Comparison of ENCODE assay signal across 1 cellular context in genomic region chr19:7069042-7069903, GRCh38.
TF ChIP-seq lines count a peak whose summit lies in the region.

TSS of gene ZNF557 (plus strand) at chr19:7069703. CDS start at chr19:7075075, 5,372 bp downstream.

TF ChIP-seq in HepG2, 621 proteins besides CTCF, POLR2A, EP300 and RAD21 (continued from another document and continues in another):
- TF ChIP-seq, protein P1, sequence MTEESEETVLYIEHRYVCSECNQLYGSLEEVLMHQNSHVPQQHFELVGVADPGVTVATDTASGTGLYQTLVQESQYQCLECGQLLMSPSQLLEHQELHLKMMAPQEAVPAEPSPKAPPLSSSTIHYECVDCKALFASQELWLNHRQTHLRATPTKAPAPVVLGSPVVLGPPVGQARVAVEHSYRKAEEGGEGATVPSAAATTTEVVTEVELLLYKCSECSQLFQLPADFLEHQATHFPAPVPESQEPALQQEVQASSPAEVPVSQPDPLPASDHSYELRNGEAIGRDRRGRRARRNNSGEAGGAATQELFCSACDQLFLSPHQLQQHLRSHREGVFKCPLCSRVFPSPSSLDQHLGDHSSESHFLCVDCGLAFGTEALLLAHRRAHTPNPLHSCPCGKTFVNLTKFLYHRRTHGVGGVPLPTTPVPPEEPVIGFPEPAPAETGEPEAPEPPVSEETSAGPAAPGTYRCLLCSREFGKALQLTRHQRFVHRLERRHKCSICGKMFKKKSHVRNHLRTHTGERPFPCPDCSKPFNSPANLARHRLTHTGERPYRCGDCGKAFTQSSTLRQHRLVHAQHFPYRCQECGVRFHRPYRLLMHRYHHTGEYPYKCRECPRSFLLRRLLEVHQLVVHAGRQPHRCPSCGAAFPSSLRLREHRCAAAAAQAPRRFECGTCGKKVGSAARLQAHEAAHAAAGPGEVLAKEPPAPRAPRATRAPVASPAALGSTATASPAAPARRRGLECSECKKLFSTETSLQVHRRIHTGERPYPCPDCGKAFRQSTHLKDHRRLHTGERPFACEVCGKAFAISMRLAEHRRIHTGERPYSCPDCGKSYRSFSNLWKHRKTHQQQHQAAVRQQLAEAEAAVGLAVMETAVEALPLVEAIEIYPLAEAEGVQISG (CRISPR knock-in tag; IDR thresholded peaks at IDR 0.05), result peak; percentile 88
- TF ChIP-seq, protein P2, sequence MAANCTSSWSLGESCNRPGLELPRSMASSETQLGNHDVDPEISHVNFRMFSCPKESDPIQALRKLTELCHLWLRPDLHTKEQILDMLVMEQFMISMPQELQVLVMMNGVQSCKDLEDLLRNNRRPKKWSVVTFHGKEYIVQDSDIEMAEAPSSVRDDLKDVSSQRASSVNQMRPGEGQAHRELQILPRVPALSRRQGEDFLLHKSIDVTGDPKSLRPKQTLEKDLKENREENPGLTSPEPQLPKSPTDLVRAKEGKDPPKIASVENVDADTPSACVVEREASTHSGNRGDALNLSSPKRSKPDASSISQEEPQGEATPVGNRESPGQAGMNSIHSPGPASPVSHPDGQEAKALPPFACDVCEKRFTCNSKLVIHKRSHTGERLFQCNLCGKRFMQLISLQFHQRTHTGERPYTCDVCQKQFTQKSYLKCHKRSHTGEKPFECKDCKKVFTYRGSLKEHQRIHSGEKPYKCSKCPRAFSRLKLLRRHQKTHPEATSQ (CRISPR knock-in tag; IDR thresholded peaks at IDR 0.05; ENCODE audit: borderline replicate concordance), result 0 out of 2 replicates have a peak, but pooled peaks have one; percentile 28
- TF ChIP-seq, protein P3, sequence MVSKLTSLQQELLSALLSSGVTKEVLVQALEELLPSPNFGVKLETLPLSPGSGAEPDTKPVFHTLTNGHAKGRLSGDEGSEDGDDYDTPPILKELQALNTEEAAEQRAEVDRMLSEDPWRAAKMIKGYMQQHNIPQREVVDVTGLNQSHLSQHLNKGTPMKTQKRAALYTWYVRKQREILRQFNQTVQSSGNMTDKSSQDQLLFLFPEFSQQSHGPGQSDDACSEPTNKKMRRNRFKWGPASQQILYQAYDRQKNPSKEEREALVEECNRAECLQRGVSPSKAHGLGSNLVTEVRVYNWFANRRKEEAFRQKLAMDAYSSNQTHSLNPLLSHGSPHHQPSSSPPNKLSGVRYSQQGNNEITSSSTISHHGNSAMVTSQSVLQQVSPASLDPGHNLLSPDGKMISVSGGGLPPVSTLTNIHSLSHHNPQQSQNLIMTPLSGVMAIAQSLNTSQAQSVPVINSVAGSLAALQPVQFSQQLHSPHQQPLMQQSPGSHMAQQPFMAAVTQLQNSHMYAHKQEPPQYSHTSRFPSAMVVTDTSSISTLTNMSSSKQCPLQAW (CRISPR knock-in tag; IDR thresholded peaks at IDR 0.05), result peak; percentile 83
- TF ChIP-seq, protein P4, sequence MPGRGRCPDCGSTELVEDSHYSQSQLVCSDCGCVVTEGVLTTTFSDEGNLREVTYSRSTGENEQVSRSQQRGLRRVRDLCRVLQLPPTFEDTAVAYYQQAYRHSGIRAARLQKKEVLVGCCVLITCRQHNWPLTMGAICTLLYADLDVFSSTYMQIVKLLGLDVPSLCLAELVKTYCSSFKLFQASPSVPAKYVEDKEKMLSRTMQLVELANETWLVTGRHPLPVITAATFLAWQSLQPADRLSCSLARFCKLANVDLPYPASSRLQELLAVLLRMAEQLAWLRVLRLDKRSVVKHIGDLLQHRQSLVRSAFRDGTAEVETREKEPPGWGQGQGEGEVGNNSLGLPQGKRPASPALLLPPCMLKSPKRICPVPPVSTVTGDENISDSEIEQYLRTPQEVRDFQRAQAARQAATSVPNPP (CRISPR knock-in tag; IDR thresholded peaks at IDR 0.05), result no peak
- TF ChIP-seq ZNF577 (CRISPR knock-in tag; IDR thresholded peaks at IDR 0.05; ENCODE audit: borderline replicate concordance, low read depth) (no peak), TEAD3 (CRISPR knock-in tag; optimal IDR thresholded peaks at IDR 0.05; ENCODE audit: borderline replicate concordance) (peak; percentile 15), ELK4 (CRISPR knock-in tag; IDR thresholded peaks at IDR 0.05; ENCODE audit: borderline replicate concordance) (peak; percentile 25; the same call in 1 of the 2 replicates), TIGD3 (CRISPR knock-in tag; IDR thresholded peaks at IDR 0.05; ENCODE audit: borderline replicate concordance) (0 out of 2 replicates have a peak, but pooled peaks have one; percentile 28), ZNF616 (CRISPR knock-in tag; IDR thresholded peaks at IDR 0.05; ENCODE audit: low read depth) (no peak), MAZ (IDR thresholded peaks at IDR 0.05; ENCODE audit: borderline replicate concordance, low read depth, low read length) (peak; percentile 78; the same call in 1 of the 2 replicates), MAZ (CRISPR knock-in tag; IDR thresholded peaks at IDR 0.05; ENCODE audit: low read depth) (peak; percentile 54), PCBP1 (IDR thresholded peaks at IDR 0.05; ENCODE audit: borderline replicate concordance, low read depth, low read length) (peak; percentile 83; the same call in 1 of the 2 replicates), GABPA (IDR thresholded peaks at IDR 0.05; ENCODE audit: low read depth, low read length) (peak; percentile 89), GABPA (CRISPR knock-in tag; IDR thresholded peaks at IDR 0.05; ENCODE audit: low read depth) (peak; percentile 96), DMAP1 (CRISPR knock-in tag; IDR thresholded peaks at IDR 0.05) (peak; percentile 67; the same call in 1 of the 2 replicates), ZNF572 (CRISPR knock-in tag; IDR thresholded peaks at IDR 0.05) (no peak), CAMTA2 (CRISPR knock-in tag; IDR thresholded peaks at IDR 0.05; ENCODE audit: borderline replicate concordance) (no peak), ZBTB3 (CRISPR knock-in tag; IDR thresholded peaks at IDR 0.05; ENCODE audit: borderline replicate concordance, low read depth) (no peak), FOXO1 (CRISPR knock-in tag; IDR thresholded peaks at IDR 0.05) (no peak), ZFX (CRISPR knock-in tag; IDR thresholded peaks at IDR 0.05; ENCODE audit: low read depth) (peak; percentile 74), MYC (CRISPR knock-in tag; IDR thresholded peaks at IDR 0.05; ENCODE audit: borderline replicate concordance) (peak; percentile 80; the same call in 1 of the 2 replicates), ZFP62 (CRISPR knock-in tag; IDR thresholded peaks at IDR 0.05) (no peak), ZFP36L1 (CRISPR knock-in tag; IDR thresholded peaks at IDR 0.05) (peak; percentile 56; the same call in 1 of the 2 replicates), AGO2 (optimal IDR thresholded peaks at IDR 0.05; ENCODE audit: low read depth, low read length) (peak; percentile 66), ZNF570 (CRISPR knock-in tag; IDR thresholded peaks at IDR 0.05; ENCODE audit: borderline replicate concordance) (no peak), THAP11 (CRISPR knock-in tag; IDR thresholded peaks at IDR 0.05) (peak; percentile 88), GZF1 (CRISPR knock-in tag; IDR thresholded peaks at IDR 0.05) (no peak), PAX8 (CRISPR knock-in tag; IDR thresholded peaks at IDR 0.05; ENCODE audit: borderline replicate concordance) (no peak), ZNF768 (CRISPR knock-in tag; IDR thresholded peaks at IDR 0.05) (peak; percentile 36; the same call in 1 of the 2 replicates), ZNF503 (CRISPR knock-in tag; IDR thresholded peaks at IDR 0.05) (no peak), KLF6 (CRISPR knock-in tag; IDR thresholded peaks at IDR 0.05) (no peak), IKZF5 (CRISPR knock-in tag; IDR thresholded peaks at IDR 0.05) (0 out of 2 replicates have a peak, but pooled peaks have one; percentile 33), SOX13 (IDR thresholded peaks at IDR 0.05) (no peak), SOX13 (CRISPR knock-in tag; conservative IDR thresholded peaks at IDR 0.05 in 1 of 2, IDR thresholded peaks at IDR 0.05 in 1 of 2) (no peak)
- TF ChIP-seq, protein P5, sequence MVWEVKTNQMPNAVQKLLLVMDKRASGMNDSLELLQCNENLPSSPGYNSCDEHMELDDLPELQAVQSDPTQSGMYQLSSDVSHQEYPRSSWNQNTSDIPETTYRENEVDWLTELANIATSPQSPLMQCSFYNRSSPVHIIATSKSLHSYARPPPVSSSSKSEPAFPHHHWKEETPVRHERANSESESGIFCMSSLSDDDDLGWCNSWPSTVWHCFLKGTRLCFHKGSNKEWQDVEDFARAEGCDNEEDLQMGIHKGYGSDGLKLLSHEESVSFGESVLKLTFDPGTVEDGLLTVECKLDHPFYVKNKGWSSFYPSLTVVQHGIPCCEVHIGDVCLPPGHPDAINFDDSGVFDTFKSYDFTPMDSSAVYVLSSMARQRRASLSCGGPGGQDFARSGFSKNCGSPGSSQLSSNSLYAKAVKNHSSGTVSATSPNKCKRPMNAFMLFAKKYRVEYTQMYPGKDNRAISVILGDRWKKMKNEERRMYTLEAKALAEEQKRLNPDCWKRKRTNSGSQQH (CRISPR knock-in tag; IDR thresholded peaks at IDR 0.05; ENCODE audit: low read depth), result 0 out of 2 replicates have a peak, but pooled peaks have one; percentile 70
- TF ChIP-seq, protein P6, sequence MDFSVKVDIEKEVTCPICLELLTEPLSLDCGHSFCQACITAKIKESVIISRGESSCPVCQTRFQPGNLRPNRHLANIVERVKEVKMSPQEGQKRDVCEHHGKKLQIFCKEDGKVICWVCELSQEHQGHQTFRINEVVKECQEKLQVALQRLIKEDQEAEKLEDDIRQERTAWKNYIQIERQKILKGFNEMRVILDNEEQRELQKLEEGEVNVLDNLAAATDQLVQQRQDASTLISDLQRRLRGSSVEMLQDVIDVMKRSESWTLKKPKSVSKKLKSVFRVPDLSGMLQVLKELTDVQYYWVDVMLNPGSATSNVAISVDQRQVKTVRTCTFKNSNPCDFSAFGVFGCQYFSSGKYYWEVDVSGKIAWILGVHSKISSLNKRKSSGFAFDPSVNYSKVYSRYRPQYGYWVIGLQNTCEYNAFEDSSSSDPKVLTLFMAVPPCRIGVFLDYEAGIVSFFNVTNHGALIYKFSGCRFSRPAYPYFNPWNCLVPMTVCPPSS (IDR thresholded peaks at IDR 0.05), result no peak
- TF ChIP-seq, protein P7, sequence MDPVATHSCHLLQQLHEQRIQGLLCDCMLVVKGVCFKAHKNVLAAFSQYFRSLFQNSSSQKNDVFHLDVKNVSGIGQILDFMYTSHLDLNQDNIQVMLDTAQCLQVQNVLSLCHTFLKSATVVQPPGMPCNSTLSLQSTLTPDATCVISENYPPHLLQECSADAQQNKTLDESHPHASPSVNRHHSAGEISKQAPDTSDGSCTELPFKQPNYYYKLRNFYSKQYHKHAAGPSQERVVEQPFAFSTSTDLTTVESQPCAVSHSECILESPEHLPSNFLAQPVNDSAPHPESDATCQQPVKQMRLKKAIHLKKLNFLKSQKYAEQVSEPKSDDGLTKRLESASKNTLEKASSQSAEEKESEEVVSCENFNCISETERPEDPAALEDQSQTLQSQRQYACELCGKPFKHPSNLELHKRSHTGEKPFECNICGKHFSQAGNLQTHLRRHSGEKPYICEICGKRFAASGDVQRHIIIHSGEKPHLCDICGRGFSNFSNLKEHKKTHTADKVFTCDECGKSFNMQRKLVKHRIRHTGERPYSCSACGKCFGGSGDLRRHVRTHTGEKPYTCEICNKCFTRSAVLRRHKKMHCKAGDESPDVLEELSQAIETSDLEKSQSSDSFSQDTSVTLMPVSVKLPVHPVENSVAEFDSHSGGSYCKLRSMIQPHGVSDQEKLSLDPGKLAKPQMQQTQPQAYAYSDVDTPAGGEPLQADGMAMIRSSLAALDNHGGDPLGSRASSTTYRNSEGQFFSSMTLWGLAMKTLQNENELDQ (CRISPR knock-in tag; IDR thresholded peaks at IDR 0.05; ENCODE audit: borderline replicate concordance), result no peak
- TF ChIP-seq, protein P8, sequence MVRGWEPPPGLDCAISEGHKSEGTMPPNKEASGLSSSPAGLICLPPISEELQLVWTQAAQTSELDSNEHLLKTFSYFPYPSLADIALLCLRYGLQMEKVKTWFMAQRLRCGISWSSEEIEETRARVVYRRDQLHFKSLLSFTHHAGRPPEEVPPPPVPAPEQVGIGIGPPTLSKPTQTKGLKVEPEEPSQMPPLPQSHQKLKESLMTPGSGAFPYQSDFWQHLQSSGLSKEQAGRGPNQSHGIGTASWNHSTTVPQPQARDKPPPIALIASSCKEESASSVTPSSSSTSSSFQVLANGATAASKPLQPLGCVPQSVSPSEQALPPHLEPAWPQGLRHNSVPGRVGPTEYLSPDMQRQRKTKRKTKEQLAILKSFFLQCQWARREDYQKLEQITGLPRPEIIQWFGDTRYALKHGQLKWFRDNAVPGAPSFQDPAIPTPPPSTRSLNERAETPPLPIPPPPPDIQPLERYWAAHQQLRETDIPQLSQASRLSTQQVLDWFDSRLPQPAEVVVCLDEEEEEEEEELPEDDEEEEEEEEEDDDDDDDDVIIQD (CRISPR knock-in tag; IDR thresholded peaks at IDR 0.05; ENCODE audit: low read depth), result no peak
